ENCODE assay signal across 10 cellular contexts in the genomic region with DNA sequence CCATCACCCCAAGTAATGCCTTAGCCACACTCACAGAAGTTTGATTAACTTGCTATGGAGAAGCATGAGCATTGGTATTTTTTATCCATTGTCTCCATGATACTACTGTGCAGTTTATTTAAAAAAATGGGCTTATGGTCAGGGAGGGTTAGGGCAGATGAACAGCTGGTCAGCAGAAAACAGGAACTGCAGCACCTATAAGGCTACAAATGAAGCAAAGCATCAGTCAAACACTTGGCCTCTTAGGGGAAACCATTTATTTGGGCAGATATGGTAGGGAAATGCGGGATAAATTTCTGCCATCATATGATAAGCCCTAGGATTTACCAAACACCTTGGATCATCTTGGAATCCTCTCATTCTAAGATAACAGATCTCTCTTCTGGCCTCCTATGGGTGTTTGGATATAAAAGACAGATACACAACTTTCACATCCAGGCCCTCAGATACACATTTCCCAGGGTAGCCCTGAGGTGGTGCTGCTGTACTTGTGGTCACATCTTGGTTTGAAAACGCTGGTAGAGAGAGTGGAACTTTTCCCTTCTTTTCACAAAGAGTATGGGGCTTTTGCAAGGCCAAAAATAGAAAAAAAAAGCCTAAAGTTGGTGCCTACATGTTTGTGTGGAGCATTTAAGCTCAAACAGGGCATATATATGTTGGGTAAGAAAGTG. TPM values are rescaled to one million over a fixed set of nuclear protein-coding genes. Genes with fewer than 3 reads are reported as not detected.
DNase-seq lines count a peak whose midpoint lies in the region; ATAC-seq and TF ChIP-seq lines count a peak whose summit lies in the region.
"Had no signal": no experiment of that assay in that cellular context is flagged by ENCODE, and none has a peak within 500 bp of the region (broad histone marks: within the 10 kb centered on the region; RNA-seq: fewer than 3 reads in every experiment).

No MANE protein-coding gene starts in this region.

- H4K8ac ChIP-seq in H9 (replicated peaks; ENCODE audit: insufficient read length, low read depth, low read length) = no peak overlapping the region

- no peaks in the 10 kb centered on the region for H3K79me1 ChIP-seq in H9 (ENCODE audit: insufficient read depth, low read depth, low read length, poor library complexity, severe bottlenecking)

- H4K91ac ChIP-seq in H9 (ENCODE audit: insufficient read length, low read depth, low read length) = no peak overlapping the region

- POLR2A ChIA-PET in AG04449 (lab: Yijun Ruan, JAX) = no interaction called here
- POLR2A ChIA-PET in GM10248 (lab: Yijun Ruan, JAX) = no interaction called here

- H3K27ac ChIP-seq in SU-DHL-6 (ENCODE audit: low read depth, low read length) (no peak overlapping the region), H9 (ENCODE audit: insufficient read length, low read depth, low read length) (no peak overlapping the region)

- no peak overlapping the region for H2BK20ac ChIP-seq in H9 (ENCODE audit: low read depth, low read length, poor library complexity, severe bottlenecking)

- H3K9ac ChIP-seq in SU-DHL-6 (ENCODE audit: low read length) (no peak overlapping the region), H9 (ENCODE audit: extremely low read depth, insufficient read length, low read length) (no peak overlapping the region)

- H3K9me2 ChIP-seq in SU-DHL-6 (replicated peaks; ENCODE audit: insufficient read depth, low read length) = no peaks in the 10 kb centered on the region

- H3K18ac ChIP-seq in H9 (ENCODE audit: insufficient read length, low read depth, low read length) = no peak overlapping the region

- no peaks in the 10 kb centered on the region for H3K27me3 Mint-ChIP-seq in H9 (ENCODE audit: low read depth)

- no peak overlapping the region for H3K27ac Mint-ChIP-seq in H9

- no peaks in the 10 kb centered on the region for H3F3A ChIP-seq in SU-DHL-6 (ENCODE audit: insufficient read depth)

- no peak overlapping the region for H3K23ac ChIP-seq in H9 (ENCODE audit: insufficient read length, low read depth, low read length)

- H2BK5ac ChIP-seq in H9 (ENCODE audit: insufficient read length, low read length) = no peak overlapping the region

- H4K20me1 ChIP-seq in SU-DHL-6 (ENCODE audit: low read depth, low read length) = no peaks in the 10 kb centered on the region
- no peaks in the 10 kb centered on the region for H4K20me1 ChIP-seq in H9 (ENCODE audit: control insufficient read depth, insufficient read depth, insufficient read length)

- ATAC-seq in GM19395 (IDR thresholded peaks at IDR 0.05; ENCODE audit: unreplicated experiment) (no peak), GM19397 (IDR thresholded peaks at IDR 0.05; ENCODE audit: unreplicated experiment) (no peak)
- ATAC-seq: stimulated activated naive CD8-positive, alpha-beta T cell treated with anti-CD3 and anti-CD28 coated beads, Interleukin-15, Interleukin-2, amounts not matched to agents 100 U/mL and 50 U/mL, for 24 hours had no signal

- no peak overlapping the region for H2BK12ac ChIP-seq in H9 (ENCODE audit: insufficient read length, low read depth, low read length)

- no peak overlapping the region for H2BK120ac ChIP-seq in H9 (ENCODE audit: low read depth, low read length, poor library complexity, severe bottlenecking)

- peaks cover 7 to 10% of the 10 kb centered on the region in 2 experiments; a peak in 3 of 4 replicates for H3K4me1 Mint-ChIP-seq in H9

- H3K79me2 ChIP-seq in SU-DHL-6 (ENCODE audit: insufficient read depth, low read length) = no peaks in the 10 kb centered on the region
- no peaks in the 10 kb centered on the region for H3K79me2 ChIP-seq in H9 (ENCODE audit: insufficient read depth, low read length)

- H2AFZ ChIP-seq in SU-DHL-6 (ENCODE audit: low read depth, low read length, severe bottlenecking) (no peak overlapping the region), H9 (ENCODE audit: low read length) (no peak overlapping the region)

- H3K9me3 ChIP-seq in SU-DHL-6 (ENCODE audit: insufficient read depth, low read length) = no peaks in the 10 kb centered on the region
- H3K9me3 ChIP-seq in H9 (ENCODE audit: control insufficient read depth, low read depth, low read length) = no peaks in the 10 kb centered on the region

- no peaks in the 10 kb centered on the region for H3K36me3 ChIP-seq in SU-DHL-6 (ENCODE audit: low read length)

- H2BK15ac ChIP-seq in H9 (ENCODE audit: low read depth, low read length) = no peak overlapping the region

- H3K4me3 Mint-ChIP-seq in H9 = no peak overlapping the region

- no peak overlapping the region for H3K56ac ChIP-seq in H9 (ENCODE audit: insufficient read length, low read depth, low read length)

- TF ChIP-seq CTCF in AG04449 (IDR thresholded peaks at IDR 0.05; ENCODE audit: insufficient read depth, low read length, missing control alignments) (peak; percentile 66), GM10248 (IDR thresholded peaks at IDR 0.05; ENCODE audit: control extremely low read depth, extremely low read depth, low read depth, missing control alignments) (peak; percentile 35), SU-DHL-6 (IDR thresholded peaks at IDR 0.05; ENCODE audit: insufficient read depth, low read length, poor library complexity, severe bottlenecking) (peak; percentile 34), fibroblast of pulmonary artery (IDR thresholded peaks at IDR 0.05; ENCODE audit: low read length, missing control alignments) (peak; percentile 55), H9 (conservative IDR thresholded peaks at IDR 0.05) (no peak)

- H3K14ac ChIP-seq in H9 (ENCODE audit: insufficient read depth, low read length) = no peak overlapping the region

- CTCF ChIA-PET in AG04449 (lab: Yijun Ruan, JAX) = interaction anchor here (0.6 to 5.6 kb wide), 11 partner anchors 10 to 703 kb away, joined by 3 to 40 read pairs (median 3); no protein-coding TSS in a partner anchor
- CTCF ChIA-PET in GM10248 (lab: Yijun Ruan, JAX) = interaction anchor here (1.3 to 5.8 kb wide), 9 partner anchors 9 to 686 kb away, joined by 3 to 42 read pairs (median 6); no protein-coding TSS in a partner anchor

- no peaks in the 10 kb centered on the region; a peak in 1 of 7 replicates for H3K36me3 Mint-ChIP-seq in H9 (ENCODE audit: insufficient read depth in 1 of 3, low read depth in 3 of 3)

- peaks cover 4% of the 10 kb centered on the region; the same call in 1 of the 2 replicates for H3K4me1 ChIP-seq in H9 (ENCODE audit: insufficient read depth, low read length)

- no peak overlapping the region for H3K4me2 ChIP-seq in SU-DHL-6 (ENCODE audit: low read depth, low read length, poor library complexity, severe bottlenecking)
- H3K4me2 ChIP-seq in H9 (ENCODE audit: insufficient read depth, insufficient read length, low read length) = no peak overlapping the region

- H3K27me3 ChIP-seq in SU-DHL-6 (ENCODE audit: low read length) = no peaks in the 10 kb centered on the region
- H3K27me3 ChIP-seq in H9 (ENCODE audit: insufficient read depth, low read length) = no peaks in the 10 kb centered on the region

- H3K4ac ChIP-seq in H9 (ENCODE audit: low read depth, low read length) = no peak overlapping the region

- H3K9me3 Mint-ChIP-seq in H9 = no peaks in the 10 kb centered on the region

- H2AK5ac ChIP-seq in H9 (ENCODE audit: insufficient read length, low read length) = no peak overlapping the region

- no peak overlapping the region for H3T11ph ChIP-seq in H9 (ENCODE audit: low read length)

- WGBS in H9 (ENCODE audit: extremely low coverage, insufficient read length, low lambda C conversion rate) = no CpG with 5 or more reads among the region's 2 CpGs

- H3K4me3 ChIP-seq in AG04449 (ENCODE audit: low read depth, low read length) (no peak overlapping the region), SU-DHL-6 (ENCODE audit: insufficient read depth, low read length, poor library complexity, severe bottlenecking) (no peak overlapping the region), fibroblast of pulmonary artery (replicated peaks; ENCODE audit: low read depth, low read length) (no peak overlapping the region)

- H4K5ac ChIP-seq in H9 (ENCODE audit: insufficient read length, low read depth, low read length) = no peak overlapping the region

- no peak for DNase-seq in AG04449 (ENCODE audit: low read depth, low spot score)
- DNase-seq in GM10248 (ENCODE audit: extremely low spot score) = no peak
- DNase-seq in fibroblast of pulmonary artery (ENCODE audit: low read depth) = peak; percentile 70
- no peak for DNase-seq in inferior parietal cortex (ENCODE audit: extremely low spot score)
- no peak for DNase-seq in H9
- DNase-seq: DMS79; stimulated activated naive CD8-positive, alpha-beta T cell treated with anti-CD3 and anti-CD28 coated beads, Interleukin-15, Interleukin-2, amounts not matched to agents 100 U/mL and 50 U/mL, for 24 hours had no signal

- no peaks in the 10 kb centered on the region for H3K23me2 ChIP-seq in H9 (ENCODE audit: insufficient read length, low read depth, low read length, poor library complexity, severe bottlenecking)

RNA-seq across cellular contexts. Expression of a gene that starts 42.8 kb away (rescaled TPM):
- total RNA-seq in H9 (2021) = 7.8 and 9.9 TPM in 2 replicates
